13 cellular contexts compared by ENCODE assay signal in the genomic region with DNA sequence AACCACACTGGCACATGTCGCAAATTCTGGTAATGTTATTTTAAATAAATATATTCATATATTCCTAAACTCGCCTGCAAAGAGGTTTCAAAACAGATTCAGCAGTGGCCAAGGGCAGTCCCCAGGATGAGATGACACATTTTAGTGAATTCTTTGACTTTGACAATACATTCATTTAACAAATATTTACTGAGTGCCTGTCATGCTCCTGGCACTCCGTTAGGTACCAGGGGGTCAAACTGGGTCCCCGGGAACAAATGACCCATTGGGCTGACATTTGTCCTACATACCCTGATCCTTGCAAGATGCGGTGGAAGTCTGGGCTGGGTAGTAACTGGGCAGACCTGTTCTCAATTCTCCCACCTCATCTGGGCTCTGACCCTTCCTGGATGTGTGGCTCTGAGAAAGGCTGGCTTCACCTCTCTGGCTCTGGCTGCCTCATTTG.
DNase-seq lines count a peak whose midpoint lies in the region; ATAC-seq and TF ChIP-seq lines count a peak whose summit lies in the region.
"Had no signal": no experiment of that assay in that cellular context is flagged by ENCODE, and none has a peak within 500 bp of the region (broad histone marks: within the 10 kb centered on the region; RNA-seq: fewer than 3 reads in every experiment).

No MANE protein-coding gene starts in this region.

- H3K36me3 ChIP-seq in GM23248 (ENCODE audit: low read depth) (no peaks in the 10 kb centered on the region), WERI-Rb-1 (no peaks in the 10 kb centered on the region)
- H3K36me3 ChIP-seq: Peyer's patch, tibial artery had no signal

- H3K79me2 ChIP-seq in GM23248 (ENCODE audit: insufficient read depth): peaks cover 96% of the 10 kb centered on the region

- no peak for TF ChIP-seq CTCF in osteocyte (IDR thresholded peaks at IDR 0.05)
- TF ChIP-seq CTCF in WERI-Rb-1 (IDR thresholded peaks at IDR 0.05; ENCODE audit: low read depth, low read length): no peak

- H3K4me1 Mint-ChIP-seq in osteocyte (ENCODE audit: unreplicated experiment): peaks cover 28% of the 10 kb centered on the region
- H3K4me1 Mint-ChIP-seq in effector memory CD8-positive, alpha-beta T cell (ENCODE audit: low read depth in 2 of 2): peaks cover 61 to 80% of the 10 kb centered on the region in 2 donors

- peak overlapping the region; percentile 78 for H3K27ac ChIP-seq in GM23248
- H3K27ac ChIP-seq in WERI-Rb-1: no peak overlapping the region
- H3K27ac ChIP-seq: 22Rv1, Peyer's patch, tibial artery had no signal

- H3K27ac Mint-ChIP-seq in activated naive CD4-positive, alpha-beta T cell treated with anti-CD3 and anti-CD28 coated beads, Interleukin-2, amount 50 U/mL, for 72 hours: peak overlapping the region; percentile 73 to 74
- peak overlapping the region; percentile 1 for H3K27ac Mint-ChIP-seq in osteocyte (ENCODE audit: unreplicated experiment)
- peak overlapping the region in 1 of 2 donors; percentile 5 for H3K27ac Mint-ChIP-seq in effector memory CD8-positive, alpha-beta T cell
- H3K27ac Mint-ChIP-seq: mesothelial cell of epicardium had no signal

- H3K9ac ChIP-seq in GM23248: no peak overlapping the region

- 0 out of 2 replicates have a peak overlapping the region, but pooled peaks have one; percentile 4 for H2AFZ ChIP-seq in GM23248

- H3K36me3 Mint-ChIP-seq in activated naive CD4-positive, alpha-beta T cell treated with anti-CD3 and anti-CD28 coated beads, Interleukin-2, amount 50 U/mL, for 72 hours: peaks cover 24 to 45% of the 10 kb centered on the region in 2 donors
- peaks cover 7% of the 10 kb centered on the region for H3K36me3 Mint-ChIP-seq in osteocyte (ENCODE audit: unreplicated experiment)
- peaks cover 43% of the 10 kb centered on the region for H3K36me3 Mint-ChIP-seq in effector memory CD8-positive, alpha-beta T cell (ENCODE audit: insufficient read depth)

- H3K4me3 Mint-ChIP-seq in osteocyte (ENCODE audit: unreplicated experiment): no peak overlapping the region
- H3K4me3 Mint-ChIP-seq in effector memory CD8-positive, alpha-beta T cell: no peak overlapping the region
- H3K4me3 Mint-ChIP-seq: mesothelial cell of epicardium had no signal

- peaks cover 40% of the 10 kb centered on the region for H3F3A ChIP-seq in GM23248 (ENCODE audit: insufficient read depth)

- H3K4me2 ChIP-seq in GM23248 (ENCODE audit: unreplicated experiment): peak overlapping the region; percentile 35

- H3K4me1 ChIP-seq in GM23248 (ENCODE audit: insufficient read depth): peaks cover 37% of the 10 kb centered on the region
- H3K4me1 ChIP-seq: Peyer's patch had no signal

- no peak overlapping the region for H3K4me3 ChIP-seq in GM23248
- no peak overlapping the region for H3K4me3 ChIP-seq in WERI-Rb-1 (ENCODE audit: low read depth, low read length)
- H3K4me3 ChIP-seq: Peyer's patch, tibial artery had no signal

- 32 to 34% methylated on average over 5 of the region's 5 CpGs for WGBS in GM23248 (ENCODE audit: low coverage in 1 of 2, low lambda C conversion rate in 2 of 2, missing lambda C conversion rate in 2 of 2), 2 experiments

- DNase-seq in activated CD4-positive, CD25-positive, alpha-beta regulatory T cell treated with anti-CD3 and anti-CD28 coated beads, Interleukin-2, amount 50 U/mL, for 72 hours: no peak
- DNase-seq in GM23248 (peak; percentile 60), osteocyte (ENCODE audit: extremely low spot score, unreplicated experiment) (no peak), WERI-Rb-1 (no peak)
- no peak for DNase-seq in activated naive CD4-positive, alpha-beta T cell treated with anti-CD3 and anti-CD28 coated beads, Interleukin-2, amount 50 U/mL, for 72 hours (ENCODE audit: low spot score in 2 of 2)
- no peak for DNase-seq in effector memory CD8-positive, alpha-beta T cell
- DNase-seq: Peyer's patch, tibial artery had no signal

- no peaks in the 10 kb centered on the region for H4K20me1 ChIP-seq in GM23248 (ENCODE audit: insufficient read depth)

- H3K9me3 ChIP-seq in GM23248 (ENCODE audit: low read depth) (no peaks in the 10 kb centered on the region), WERI-Rb-1 (ENCODE audit: severe bottlenecking) (no peaks in the 10 kb centered on the region)
- H3K9me3 ChIP-seq: Peyer's patch, tibial artery had no signal

- H3K27me3 ChIP-seq in GM23248 (replicated peaks; ENCODE audit: insufficient read depth) (no peaks in the 10 kb centered on the region), WERI-Rb-1 (ENCODE audit: insufficient read depth, low read depth, severe bottlenecking) (no peaks in the 10 kb centered on the region)
- H3K27me3 ChIP-seq: Peyer's patch, tibial artery had no signal

- H3K27me3 Mint-ChIP-seq in osteocyte (ENCODE audit: unreplicated experiment): no peaks in the 10 kb centered on the region
- no peaks in the 10 kb centered on the region for H3K27me3 Mint-ChIP-seq in effector memory CD8-positive, alpha-beta T cell

- peaks cover 0 to 2% of the 10 kb centered on the region in 2 donors for H3K9me3 Mint-ChIP-seq in activated naive CD4-positive, alpha-beta T cell treated with anti-CD3 and anti-CD28 coated beads, Interleukin-2, amount 50 U/mL, for 72 hours
- no peaks in the 10 kb centered on the region for H3K9me3 Mint-ChIP-seq in osteocyte (ENCODE audit: unreplicated experiment)
- H3K9me3 Mint-ChIP-seq in effector memory CD8-positive, alpha-beta T cell: no peaks in the 10 kb centered on the region
- H3K9me3 Mint-ChIP-seq: mesothelial cell of epicardium had no signal

- in situ Hi-C loops in GM23248 (cut with MboI): no loop called here

- ATAC-seq in activated CD4-positive, CD25-positive, alpha-beta regulatory T cell treated with anti-CD3 and anti-CD28 coated beads, Interleukin-2, amount 50 U/mL, for 24 hours: peak; percentile 12 to 18
- ATAC-seq in activated naive CD4-positive, alpha-beta T cell treated with anti-CD3 and anti-CD28 coated beads, Interleukin-2, amount 50 U/mL, for 72 hours: peak in 1 of 2 donors; percentile 31
- ATAC-seq in effector memory CD8-positive, alpha-beta T cell (replicated peaks): no peak
- no peak for ATAC-seq in GM18868 (IDR thresholded peaks at IDR 0.05; ENCODE audit: unreplicated experiment)
- ATAC-seq: sciatic nerve had no signal

- no peaks in the 10 kb centered on the region for H3K9me2 ChIP-seq in GM23248 (ENCODE audit: insufficient read depth)

Comparison
In these comparisons a context has a peak if more than half of its experiments do, and no peak if none do; other contexts are left out.
1. ATAC-seq: peak in activated CD4-positive, CD25-positive, alpha-beta regulatory T cell treated with anti-CD3 and anti-CD28 coated beads, Interleukin-2, amount 50 U/mL, for 24 hours (2 of 2); none in effector memory CD8-positive, alpha-beta T cell (single experiment) and GM18868 (single experiment).